Comparison of ENCODE assay signal across 1 cellular context in the genomic region with DNA sequence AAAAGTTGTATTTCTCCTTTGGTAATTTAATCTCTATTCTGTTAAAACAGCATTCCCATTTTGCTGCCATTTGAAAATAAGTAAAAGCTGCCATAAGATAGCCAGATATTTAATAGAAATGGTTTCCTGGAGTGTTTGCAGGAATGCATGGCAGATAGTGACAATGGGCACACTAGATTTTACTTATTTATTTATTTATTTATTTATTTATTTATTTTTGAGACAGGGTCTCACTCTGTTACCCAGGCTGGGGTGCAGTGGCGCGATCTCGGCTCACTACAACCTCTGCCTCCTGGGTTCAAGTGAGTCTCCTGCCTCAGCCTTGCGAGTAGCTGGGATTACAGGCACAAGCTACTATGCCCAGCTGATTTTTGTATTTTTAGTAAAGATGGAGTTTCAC.
TF ChIP-seq lines count a peak whose summit lies in the region.

No MANE protein-coding gene starts in this region.

TF ChIP-seq in HEK293, 187 proteins besides CTCF, POLR2A, EP300 and RAD21 (continued from another document):
- TF ChIP-seq, protein P1, sequence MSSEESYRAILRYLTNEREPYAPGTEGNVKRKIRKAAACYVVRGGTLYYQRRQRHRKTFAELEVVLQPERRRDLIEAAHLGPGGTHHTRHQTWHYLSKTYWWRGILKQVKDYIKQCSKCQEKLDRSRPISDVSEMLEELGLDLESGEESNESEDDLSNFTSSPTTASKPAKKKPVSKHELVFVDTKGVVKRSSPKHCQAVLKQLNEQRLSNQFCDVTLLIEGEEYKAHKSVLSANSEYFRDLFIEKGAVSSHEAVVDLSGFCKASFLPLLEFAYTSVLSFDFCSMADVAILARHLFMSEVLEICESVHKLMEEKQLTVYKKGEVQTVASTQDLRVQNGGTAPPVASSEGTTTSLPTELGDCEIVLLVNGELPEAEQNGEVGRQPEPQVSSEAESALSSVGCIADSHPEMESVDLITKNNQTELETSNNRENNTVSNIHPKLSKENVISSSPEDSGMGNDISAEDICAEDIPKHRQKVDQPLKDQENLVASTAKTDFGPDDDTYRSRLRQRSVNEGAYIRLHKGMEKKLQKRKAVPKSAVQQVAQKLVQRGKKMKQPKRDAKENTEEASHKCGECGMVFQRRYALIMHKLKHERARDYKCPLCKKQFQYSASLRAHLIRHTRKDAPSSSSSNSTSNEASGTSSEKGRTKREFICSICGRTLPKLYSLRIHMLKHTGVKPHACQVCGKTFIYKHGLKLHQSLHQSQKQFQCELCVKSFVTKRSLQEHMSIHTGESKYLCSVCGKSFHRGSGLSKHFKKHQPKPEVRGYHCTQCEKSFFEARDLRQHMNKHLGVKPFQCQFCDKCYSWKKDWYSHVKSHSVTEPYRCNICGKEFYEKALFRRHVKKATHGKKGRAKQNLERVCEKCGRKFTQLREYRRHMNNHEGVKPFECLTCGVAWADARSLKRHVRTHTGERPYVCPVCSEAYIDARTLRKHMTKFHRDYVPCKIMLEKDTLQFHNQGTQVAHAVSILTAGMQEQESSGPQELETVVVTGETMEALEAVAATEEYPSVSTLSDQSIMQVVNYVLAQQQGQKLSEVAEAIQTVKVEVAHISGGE (tag by site-specific recombination; conservative IDR thresholded peaks at IDR 0.05; ENCODE audit: low read depth) = peak; percentile 55
- TF ChIP-seq ZNF426 (tag by site-specific recombination; IDR thresholded peaks at IDR 0.05) = peak; percentile 63
- 0 out of 2 replicates have a peak, but pooled peaks have one; percentile 41 for TF ChIP-seq ZXDB (tag by site-specific recombination; IDR thresholded peaks at IDR 0.05)
